In the genomic region with DNA sequence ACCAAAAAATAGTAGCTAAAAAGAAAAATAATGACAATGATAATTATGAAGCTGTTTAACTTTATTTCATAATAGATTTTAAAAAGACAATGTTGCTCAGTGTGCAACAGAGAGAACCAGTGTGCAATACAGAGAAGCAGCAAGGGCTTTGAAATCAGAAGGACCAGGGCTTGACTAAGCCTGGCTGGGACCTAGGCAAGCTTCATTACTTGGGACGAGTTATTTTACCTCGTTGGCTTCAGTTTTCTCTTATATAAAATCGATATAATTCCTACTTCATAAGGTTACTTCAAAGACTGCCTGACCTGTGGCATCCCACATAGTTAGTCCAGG, we compare ENCODE assay signal across 25 cellular contexts. TPM values are rescaled to one million over a fixed set of nuclear protein-coding genes. Genes with fewer than 3 reads are reported as not detected.
DNase-seq lines count a peak whose midpoint lies in the region; ATAC-seq and TF ChIP-seq lines count a peak whose summit lies in the region.
"Had no signal": no experiment of that assay in that cellular context is flagged by ENCODE, and none has a peak within 500 bp of the region (broad histone marks: within the 10 kb centered on the region; RNA-seq: fewer than 3 reads in every experiment).

No MANE protein-coding gene starts in this region.

- H3K9me2 ChIP-seq in SK-N-SH = no peaks in the 10 kb centered on the region

- WGBS in SK-N-SH (ENCODE audit: low lambda C conversion rate) = 46% methylated on average over 3 of the region's 3 CpGs
- 68% methylated on average over 3 of the region's 3 CpGs for WGBS in right cardiac atrium
- 40% methylated on average over 3 of the region's 3 CpGs for WGBS in prostate gland
- WGBS in upper lobe of left lung, 2 donors = 65 to 73% methylated on average over 3 of the region's 3 CpGs

- H3K36me3 ChIP-seq in SK-N-SH (replicated peaks in 1 of 2; ENCODE audit: control insufficient read depth in 1 of 2, insufficient read depth in 2 of 2, low read length in 1 of 2) (peaks cover 24 to 56% of the 10 kb centered on the region in 2 experiments), prostate gland (no peaks in the 10 kb centered on the region), upper lobe of left lung (peaks cover 0 to 10% (median 8%) of the 10 kb centered on the region in 4 donors), Peyer's patch (peaks cover 0 to 6% (median 0%) of the 10 kb centered on the region in 3 donors)
- H3K36me3 ChIP-seq: thyroid gland had no signal

- intact Hi-C loops in right cardiac atrium (cut with DNase I) (loop anchor here in 1 of 4 donors (10.0 kb wide), 1 partner anchor 54 kb away; a partner anchor contains a TSS), prostate gland (cut with DNase I) (loop anchor here (5.0 kb wide), 1 partner anchor 37 kb away; no protein-coding TSS in a partner anchor)

- no peaks in the 10 kb centered on the region for H4K20me1 ChIP-seq in SK-N-SH (ENCODE audit: insufficient read depth)

- POLR2A ChIA-PET in SK-N-SH (lab: Yijun Ruan, JAX) = no interaction called here

- no peak overlapping the region for H2AFZ ChIP-seq in SK-N-SH (ENCODE audit: low read depth)

- TF ChIP-seq POLR2A in prostate gland (IDR thresholded peaks at IDR 0.05) (no peak), upper lobe of left lung (IDR thresholded peaks at IDR 0.05) (no peak), Peyer's patch (IDR thresholded peaks at IDR 0.05) (no peak)

- CTCF ChIA-PET in SK-N-SH (lab: Yijun Ruan, JAX) = no interaction called here

- peaks cover 7 to 67% of the 10 kb centered on the region in 2 experiments for H3K4me1 ChIP-seq in SK-N-SH (ENCODE audit: control insufficient read depth in 1 of 2, insufficient read depth in 2 of 2, low read depth in 1 of 2, low read length in 1 of 2)
- peaks cover 22% of the 10 kb centered on the region for H3K4me1 ChIP-seq in right cardiac atrium (ENCODE audit: control insufficient read depth, insufficient read depth, low read length)
- H3K4me1 ChIP-seq in prostate gland (replicated peaks) = peaks cover 13% of the 10 kb centered on the region
- peaks cover 46 to 78% (median 63%) of the 10 kb centered on the region in 4 donors for H3K4me1 ChIP-seq in upper lobe of left lung
- H3K4me1 ChIP-seq in Peyer's patch = peaks cover 0 to 36% (median 9%) of the 10 kb centered on the region in 4 donors

- peaks cover 88% of the 10 kb centered on the region for H3K79me2 ChIP-seq in SK-N-SH (ENCODE audit: insufficient read depth)

- TF ChIP-seq RAD21 in SK-N-SH (IDR thresholded peaks at IDR 0.05; ENCODE audit: low read length) = no peak

- DNase-seq in SK-N-SH = no peak
- DNase-seq in right cardiac atrium = no peak
- DNase-seq in prostate gland (ENCODE audit: low spot score) = no peak
- no peak for DNase-seq in upper lobe of left lung
- DNase-seq in Peyer's patch = no peak
- DNase-seq in AG20443 (ENCODE audit: low spot score) = no peak
- DNase-seq: activated CD4-positive, alpha-beta T cell treated with anti-CD3 and anti-CD28 coated beads for 48 hours; activated CD8-positive, alpha-beta memory T cell treated with anti-CD3 and anti-CD28 coated beads, Interleukin-2, amount 50 U/mL, for 48 hours; activated naive CD4-positive, alpha-beta T cell treated with Interleukin-2 at 50 U/mL for 16 hours; brain microvascular endothelial cell; C1 segment of cervical spinal cord; DMS153; HCEC 1CT; MG63; NCI-H187; NCI-H446 treated with DMSO at 0.1 percent for 48 hours; nephron progenitor cell; stimulated activated CD4-positive, alpha-beta T cell treated with anti-CD3 and anti-CD28 coated beads, Interleukin-4, amount 100 ng/mL, for 1 hour; stimulated activated CD8-positive, alpha-beta memory T cell treated with anti-CD3 and anti-CD28 coated beads, Interleukin-4, amount 100 ng/mL, for 48 hours; T1000; thyroid gland had no signal

- ATAC-seq in SK-N-SH treated with all-trans-retinoic acid at 6 μM for 48 hours = no peak
- peak; percentile 48 to 56 for ATAC-seq in right cardiac atrium
- ATAC-seq in upper lobe of left lung (ENCODE audit: low FRiP score in 2 of 2) = peak; percentile 13 to 43
- no peak for ATAC-seq in HG03097 (IDR thresholded peaks at IDR 0.05; ENCODE audit: low FRiP score, unreplicated experiment)

- peaks cover 78% of the 10 kb centered on the region for H3F3A ChIP-seq in SK-N-SH (replicated peaks; ENCODE audit: insufficient read depth)

- peak overlapping the region; percentile 16; the same call in 1 of the 2 replicates for H3K9ac ChIP-seq in SK-N-SH

- TF ChIP-seq CTCF in SK-N-SH (IDR thresholded peaks at IDR 0.05) (no peak), prostate gland (IDR thresholded peaks at IDR 0.05) (no peak), upper lobe of left lung (IDR thresholded peaks at IDR 0.05) (no peak), Peyer's patch (IDR thresholded peaks at IDR 0.05) (no peak)

- H3K4me3 ChIP-seq in SK-N-SH (ENCODE audit: low read depth in 2 of 2, low read length in 1 of 2) (no peak overlapping the region), right cardiac atrium (ENCODE audit: low read length) (no peak overlapping the region), prostate gland (no peak overlapping the region), upper lobe of left lung (no peak overlapping the region), Peyer's patch (no peak overlapping the region)
- H3K4me3 ChIP-seq: MG63, SJSA1, thyroid gland had no signal

- H3K27ac ChIP-seq in SK-N-SH (ENCODE audit: low read depth in 2 of 2, low read length in 1 of 2) (peak overlapping the region in 1 of 2 experiments; percentile 98; a peak in 2 of 4 replicates), right cardiac atrium (ENCODE audit: low read length) (no peak overlapping the region), prostate gland (peak overlapping the region; percentile 1 to 29), upper lobe of left lung (peak overlapping the region in 2 of 4 donors; percentile 46 to 54), Peyer's patch (no peak overlapping the region)
- H3K27ac ChIP-seq: 22Rv1, SJSA1, thyroid gland had no signal

- H3K9me3 ChIP-seq in SK-N-SH (no peaks in the 10 kb centered on the region), right cardiac atrium (ENCODE audit: control insufficient read depth, low read length) (no peaks in the 10 kb centered on the region), prostate gland (no peaks in the 10 kb centered on the region), upper lobe of left lung (no peaks in the 10 kb centered on the region), Peyer's patch (no peaks in the 10 kb centered on the region)
- H3K9me3 ChIP-seq: MG63, SJSA1, thyroid gland had no signal

- H3K27me3 ChIP-seq in SK-N-SH (ENCODE audit: insufficient read depth) (no peaks in the 10 kb centered on the region), right cardiac atrium (ENCODE audit: control insufficient read depth, insufficient read depth) (no peaks in the 10 kb centered on the region), prostate gland (replicated peaks; ENCODE audit: insufficient read depth) (no peaks in the 10 kb centered on the region), upper lobe of left lung (no peaks in the 10 kb centered on the region), Peyer's patch (no peaks in the 10 kb centered on the region)
- H3K27me3 ChIP-seq: brain microvascular endothelial cell, MG63, SJSA1, thyroid gland had no signal

- peak overlapping the region; percentile 49 for H3K4me2 ChIP-seq in SK-N-SH

- TF ChIP-seq EP300 in SK-N-SH (IDR thresholded peaks at IDR 0.05; ENCODE audit: borderline replicate concordance in 1 of 2, low read depth in 1 of 2, low read length in 1 of 2) (no peak), upper lobe of left lung (IDR thresholded peaks at IDR 0.05) (no peak)

TF ChIP-seq in SK-N-SH, 30 proteins besides CTCF, POLR2A, EP300 and RAD21 (continues in another document):
- TF ChIP-seq, protein P1, sequence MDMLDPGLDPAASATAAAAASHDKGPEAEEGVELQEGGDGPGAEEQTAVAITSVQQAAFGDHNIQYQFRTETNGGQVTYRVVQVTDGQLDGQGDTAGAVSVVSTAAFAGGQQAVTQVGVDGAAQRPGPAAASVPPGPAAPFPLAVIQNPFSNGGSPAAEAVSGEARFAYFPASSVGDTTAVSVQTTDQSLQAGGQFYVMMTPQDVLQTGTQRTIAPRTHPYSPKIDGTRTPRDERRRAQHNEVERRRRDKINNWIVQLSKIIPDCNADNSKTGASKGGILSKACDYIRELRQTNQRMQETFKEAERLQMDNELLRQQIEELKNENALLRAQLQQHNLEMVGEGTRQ (IDR thresholded peaks at IDR 0.05; ENCODE audit: borderline replicate concordance, low read depth, low read length) = no peak
- TF ChIP-seq, protein P2, sequence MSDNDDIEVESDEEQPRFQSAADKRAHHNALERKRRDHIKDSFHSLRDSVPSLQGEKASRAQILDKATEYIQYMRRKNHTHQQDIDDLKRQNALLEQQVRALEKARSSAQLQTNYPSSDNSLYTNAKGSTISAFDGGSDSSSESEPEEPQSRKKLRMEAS (IDR thresholded peaks at IDR 0.05; ENCODE audit: low read depth) = no peak

TF ChIP-seq in SK-N-SH treated with all-trans-retinoic acid at 6 μM for 48 hours, 23 proteins besides CTCF, POLR2A, EP300 and RAD21 (continues in another document):
- TF ChIP-seq ZFP3 (CRISPR knock-in tag; IDR thresholded peaks at IDR 0.05) = no peak
- TF ChIP-seq BACH2 (CRISPR knock-in tag; IDR thresholded peaks at IDR 0.05; ENCODE audit: borderline replicate concordance) = no peak
- TF ChIP-seq TOX (CRISPR knock-in tag; IDR thresholded peaks at IDR 0.05; ENCODE audit: borderline replicate concordance) = no peak
- TF ChIP-seq ZNF8 (CRISPR knock-in tag; IDR thresholded peaks at IDR 0.05) = no peak
- TF ChIP-seq PPARA (CRISPR knock-in tag; IDR thresholded peaks at IDR 0.05; ENCODE audit: borderline replicate concordance) = no peak
- TF ChIP-seq, protein P3, sequence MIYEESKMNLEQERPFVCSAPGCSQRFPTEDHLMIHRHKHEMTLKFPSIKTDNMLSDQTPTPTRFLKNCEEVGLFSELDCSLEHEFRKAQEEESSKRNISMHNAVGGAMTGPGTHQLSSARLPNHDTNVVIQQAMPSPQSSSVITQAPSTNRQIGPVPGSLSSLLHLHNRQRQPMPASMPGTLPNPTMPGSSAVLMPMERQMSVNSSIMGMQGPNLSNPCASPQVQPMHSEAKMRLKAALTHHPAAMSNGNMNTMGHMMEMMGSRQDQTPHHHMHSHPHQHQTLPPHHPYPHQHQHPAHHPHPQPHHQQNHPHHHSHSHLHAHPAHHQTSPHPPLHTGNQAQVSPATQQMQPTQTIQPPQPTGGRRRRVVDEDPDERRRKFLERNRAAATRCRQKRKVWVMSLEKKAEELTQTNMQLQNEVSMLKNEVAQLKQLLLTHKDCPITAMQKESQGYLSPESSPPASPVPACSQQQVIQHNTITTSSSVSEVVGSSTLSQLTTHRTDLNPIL (CRISPR knock-in tag; IDR thresholded peaks at IDR 0.05; ENCODE audit: low read depth) = no peak
- no peak for TF ChIP-seq SNAI2 (CRISPR knock-in tag; IDR thresholded peaks at IDR 0.05)
- no peak for TF ChIP-seq CSDC2 (CRISPR knock-in tag; IDR thresholded peaks at IDR 0.05)
- no peak for TF ChIP-seq ISL1 (CRISPR knock-in tag; IDR thresholded peaks at IDR 0.05)

RNA-seq across cellular contexts. Expression of a gene that starts 56.9 kb away (rescaled TPM):
- polyA plus RNA-seq in SK-N-SH (2012; rRNA removed) (24.5 and 27.9 TPM in 2 replicates), right cardiac atrium (23.2 TPM)
- polyA plus RNA-seq in SK-N-SH (2012; cell fraction: cytosol; rRNA removed) = 38.4 and 46.6 TPM in 2 replicates
- polyA plus RNA-seq in SK-N-SH (2012; cell fraction: nucleus; rRNA removed) = 21.4 and 39.6 TPM in 2 replicates
- total RNA-seq in right cardiac atrium (10 to 100 TPM; 71.8 to 89.6 (median 76.2) TPM), prostate gland (10 to 100 TPM; 59.1 to 85.7 TPM), upper lobe of left lung (10 to 100 TPM; 40.9 to 78.4 (median 51.3) TPM), Peyer's patch (10 to 100 TPM; 27.0 to 44.6 (median 36.3) TPM)

Comparison
In these comparisons a context has a peak if more than half of its experiments do, and no peak if none do; other contexts are left out.
1. H3K27ac ChIP-seq: peak in prostate gland (2 of 2); none in right cardiac atrium (single experiment) and Peyer's patch (0 of 4).
2. ATAC-seq: peak in right cardiac atrium (2 of 2) and upper lobe of left lung (2 of 2); none in SK-N-SH treated with all-trans-retinoic acid at 6 μM for 48 hours (single experiment) and HG03097 (single experiment).